ENCODE assay signal across 8 cellular contexts in genomic region chr18:3129053-3129864, GRCh38.
DNase-seq lines count a peak whose midpoint lies in the region; ATAC-seq and TF ChIP-seq lines count a peak whose summit lies in the region.

No MANE protein-coding gene starts in this region.

- intact Hi-C loops in lower lobe of right lung (cut with DNase I), result no loop called here

- no peaks in the 10 kb centered on the region for H3K36me3 ChIP-seq in lower lobe of right lung

- no peaks in the 10 kb centered on the region for H3K9me3 ChIP-seq in lower lobe of right lung

- peaks cover 7% of the 10 kb centered on the region for H3K4me1 ChIP-seq in lower lobe of right lung

- H3K4me3 ChIP-seq in lower lobe of right lung, result no peak overlapping the region

- TF ChIP-seq CTCF in lower lobe of right lung (IDR thresholded peaks at IDR 0.05), result peak; percentile 85

- DNase-seq in AG08396 (ENCODE audit: low spot score) (peak; percentile 81), NCI-H774 (lab: John Stamatoyannopoulos, UW) (peak; percentile 55), dermis microvascular lymphatic vessel endothelial cell (ENCODE audit: low read depth in 2 of 2) (peak; percentile 74 to 89), lower lobe of right lung (peak; percentile 89)
- DNase-seq in activated CD4-positive, alpha-beta T cell treated with anti-CD3 and anti-CD28 coated beads, Interleukin-2, amount 50 U/mL, for 48 hours, result peak; percentile 86 to 89
- DNase-seq in stimulated activated CD8-positive, alpha-beta memory T cell treated with anti-CD3 and anti-CD28 coated beads, Interleukin-12 subunit alpha, Interleukin-12 subunit beta, amount 100 ng/mL, for 1 hour (ENCODE audit: low read depth), result peak; percentile 77

- ATAC-seq in GM18867 (IDR thresholded peaks at IDR 0.05; ENCODE audit: unreplicated experiment), result peak; percentile 97
- ATAC-seq in HG03103 (IDR thresholded peaks at IDR 0.05; ENCODE audit: low read depth, unreplicated experiment), result peak; percentile 98
- peak; percentile 94 to 97 for ATAC-seq in lower lobe of right lung

- H3K27ac ChIP-seq in lower lobe of right lung, result no peak overlapping the region

- H3K27me3 ChIP-seq in lower lobe of right lung (ENCODE audit: low read depth), result no peaks in the 10 kb centered on the region
